ENCODE assay signal across 12 cellular contexts in genomic region chr10:88212069-88212468, GRCh38.
"Had no signal": no experiment of that assay in that cellular context is flagged by ENCODE, and none has a peak within 500 bp of the region (broad histone marks: within the 10 kb centered on the region; RNA-seq: fewer than 3 reads in every experiment).

No MANE protein-coding gene starts in this region.

- H3K4me2 ChIP-seq: GM23338, KMS-11 had no signal

- H3K9ac ChIP-seq: KMS-11 had no signal

- DNase-seq: H7, HFFc6, Karpas-422, KBM-7 had no signal

- FAIRE-seq: H1, HepG2 had no signal

- H3K4me3 Mint-ChIP-seq: GM23338, HFFc6, IgD-negative memory B cell had no signal

- H3K9me3 ChIP-seq: HAP-1 had no signal

- H2AFZ ChIP-seq: GM23338 had no signal

- H3K9me3 Mint-ChIP-seq: GM23338, HFFc6, IgD-negative memory B cell had no signal

- H3K36me3 Mint-ChIP-seq: IgD-negative memory B cell had no signal

- H3K27ac ChIP-seq: HL-60, KMS-11 had no signal

- H3K36me3 ChIP-seq: HAP-1 had no signal

- H3K27me3 Mint-ChIP-seq: IgD-negative memory B cell had no signal

- H3K4me3 ChIP-seq: GM23338, HAP-1 had no signal

- H3K27ac Mint-ChIP-seq: HFFc6, IgD-negative memory B cell had no signal

- ATAC-seq: GM23338, HCT116, HepG2 had no signal
